14 cellular contexts compared by ENCODE assay signal in genomic region chr12:94898388-94898787, GRCh38.
DNase-seq lines count a peak whose midpoint lies in the region; ATAC-seq and TF ChIP-seq lines count a peak whose summit lies in the region.
"Had no signal": no experiment of that assay in that cellular context is flagged by ENCODE, and none has a peak within 500 bp of the region (broad histone marks: within the 10 kb centered on the region; RNA-seq: fewer than 3 reads in every experiment).

No MANE protein-coding gene starts in this region.

- no peaks in the 10 kb centered on the region for H3K9me2 ChIP-seq in PC-3 (replicated peaks; ENCODE audit: low read length)

- H3K36me3 Mint-ChIP-seq in osteocyte (ENCODE audit: unreplicated experiment) = no peaks in the 10 kb centered on the region
- H3K36me3 Mint-ChIP-seq: IgD-negative memory B cell, natural killer cell had no signal

- H3K4me3 ChIP-seq in PC-3 (ENCODE audit: low read length) (no peak overlapping the region), fibroblast of mammary gland (ENCODE audit: control insufficient read depth, low read depth, low read length) (no peak overlapping the region), esophagus squamous epithelium (no peak overlapping the region), upper lobe of left lung (no peak overlapping the region)

- no peak overlapping the region for H3K27ac Mint-ChIP-seq in osteocyte (ENCODE audit: unreplicated experiment)
- H3K27ac Mint-ChIP-seq: IgD-negative memory B cell, natural killer cell had no signal

- H3F3A ChIP-seq in PC-3 (ENCODE audit: low read length, unreplicated experiment) = no peaks in the 10 kb centered on the region

- WGBS in esophagus squamous epithelium, 2 donors = 67 to 78% methylated on average over 1 of the region's 1 CpG
- WGBS in upper lobe of left lung, 2 donors = 82 to 100% methylated on average over 1 of the region's 1 CpG

- no peak for TF ChIP-seq EP300 in upper lobe of left lung (IDR thresholded peaks at IDR 0.05)

- TF ChIP-seq CTCF in GM12872 (IDR thresholded peaks at IDR 0.05; ENCODE audit: insufficient read depth, low read depth, low read length) = peak; percentile 22; the same call in 1 of the 3 replicates
- peak; percentile 48 for TF ChIP-seq CTCF in PC-3 (conservative IDR thresholded peaks at IDR 0.05; ENCODE audit: low read depth, low read length)
- TF ChIP-seq CTCF in fibroblast of mammary gland (conservative IDR thresholded peaks at IDR 0.05; ENCODE audit: control insufficient read depth, insufficient read depth, low read depth, low read length) = peak; percentile 40
- TF ChIP-seq CTCF in osteocyte (IDR thresholded peaks at IDR 0.05) = peak; percentile 31
- TF ChIP-seq CTCF in esophagus squamous epithelium (IDR thresholded peaks at IDR 0.05) = peak in 1 of 6 experiments; percentile 21
- TF ChIP-seq CTCF in upper lobe of left lung (IDR thresholded peaks at IDR 0.05) = peak in 1 of 6 experiments; percentile 11

- no peak overlapping the region for H3K9ac ChIP-seq in PC-3 (ENCODE audit: low read length)

- H3K36me3 ChIP-seq in PC-3 (ENCODE audit: low read depth, low read length) (no peaks in the 10 kb centered on the region), esophagus squamous epithelium (no peaks in the 10 kb centered on the region), upper lobe of left lung (no peaks in the 10 kb centered on the region)

- POLR2A ChIA-PET in PC-3 (lab: Charles Lee; ENCODE audit: unreplicated experiment) = no interaction called here

- intact Hi-C loops in PC-3 (cut with micrococcal nuclease) = no loop called here
- intact Hi-C loops in esophagus squamous epithelium (cut with DNase I) = no loop called here

- H4K20me1 ChIP-seq in PC-3 (ENCODE audit: low read length) = no peaks in the 10 kb centered on the region

- no peaks in the 10 kb centered on the region for H3K4me1 Mint-ChIP-seq in osteocyte (ENCODE audit: unreplicated experiment)
- H3K4me1 Mint-ChIP-seq: natural killer cell had no signal

- H3K9me3 ChIP-seq in PC-3 (ENCODE audit: low read length) (no peaks in the 10 kb centered on the region), esophagus squamous epithelium (no peaks in the 10 kb centered on the region), upper lobe of left lung (no peaks in the 10 kb centered on the region)

- no peaks in the 10 kb centered on the region for H3K9me3 Mint-ChIP-seq in osteocyte (ENCODE audit: unreplicated experiment)
- H3K9me3 Mint-ChIP-seq: IgD-negative memory B cell, natural killer cell had no signal

- no peak for TF ChIP-seq POLR2A in esophagus squamous epithelium (IDR thresholded peaks at IDR 0.05)
- no peak for TF ChIP-seq POLR2A in upper lobe of left lung (IDR thresholded peaks at IDR 0.05)

- no TSS peak for BruUV-seq in PC-3 (replicated peaks; lab: Mats Ljungman, UMichigan)

- H2AFZ ChIP-seq in PC-3 (ENCODE audit: low read length) = no peak overlapping the region

- H3K4me2 ChIP-seq in PC-3 (ENCODE audit: low read length) = no peak overlapping the region

- H3K79me2 ChIP-seq in PC-3 (ENCODE audit: low read length) = no peaks in the 10 kb centered on the region

- ATAC-seq in PC-3 (peak; percentile 50; the same call in 1 of the 2 replicates), GM18861 (IDR thresholded peaks at IDR 0.05; ENCODE audit: unreplicated experiment) (no peak), upper lobe of left lung (ENCODE audit: low FRiP score in 2 of 2) (no peak)
- ATAC-seq: natural killer cell had no signal

- H3K27ac ChIP-seq in PC-3 (ENCODE audit: low read length) (no peak overlapping the region), esophagus squamous epithelium (no peak overlapping the region), upper lobe of left lung (no peak overlapping the region)

- H3K4me3 Mint-ChIP-seq in osteocyte (ENCODE audit: unreplicated experiment) = no peak overlapping the region
- H3K4me3 Mint-ChIP-seq: IgD-negative memory B cell, natural killer cell had no signal

- H3K27me3 ChIP-seq in PC-3 (ENCODE audit: low read length) = peaks cover 2% of the 10 kb centered on the region
- H3K27me3 ChIP-seq in esophagus squamous epithelium = no peaks in the 10 kb centered on the region
- H3K27me3 ChIP-seq in upper lobe of left lung = no peaks in the 10 kb centered on the region

- CTCF ChIA-PET in PC-3 (lab: Charles Lee) = interaction anchor here (0.6 to 0.7 kb wide), 2 partner anchors 55 to 115 kb away, joined by 3 to 4 read pairs; no protein-coding TSS in a partner anchor

- H3K27me3 Mint-ChIP-seq in osteocyte (ENCODE audit: unreplicated experiment) = peaks cover 7% of the 10 kb centered on the region
- H3K27me3 Mint-ChIP-seq: IgD-negative memory B cell had no signal

- H3K4me1 ChIP-seq in PC-3 (ENCODE audit: insufficient read depth, low read length) (no peaks in the 10 kb centered on the region), esophagus squamous epithelium (no peaks in the 10 kb centered on the region), upper lobe of left lung (no peaks in the 10 kb centered on the region)

- peak; percentile 33 for DNase-seq in PC-3
- peak; percentile 12 for DNase-seq in fibroblast of mammary gland (ENCODE audit: low read depth)
- no peak for DNase-seq in osteocyte (ENCODE audit: extremely low spot score, unreplicated experiment)
- DNase-seq in stimulated activated CD4-positive, alpha-beta T cell treated with anti-CD3 and anti-CD28 coated beads, Interleukin-15, amount 100 ng/mL, for 24 hours = no peak
- DNase-seq in esophagus squamous epithelium (lab: John Stamatoyannopoulos, UW) = no peak
- no peak for DNase-seq in upper lobe of left lung
- DNase-seq: activated CD4-positive, CD25-positive, alpha-beta regulatory T cell; activated effector memory CD4-positive, alpha-beta T cell treated with Interleukin-2 at 50 U/mL for 16 hours; DMS79 treated with DMSO at 0.1 percent for 48 hours; natural killer cell; SHP77 treated with DMSO at 0.1 percent for 48 hours had no signal

Comparison
In these comparisons a context has a peak if more than half of its experiments do, and no peak if none do; other contexts are left out.
1. DNase-seq: peak in PC-3 (single experiment) and fibroblast of mammary gland (single experiment); none in osteocyte (single experiment), stimulated activated CD4-positive, alpha-beta T cell treated with anti-CD3 and anti-CD28 coated beads, Interleukin-15, amount 100 ng/mL, for 24 hours (single experiment), esophagus squamous epithelium (single experiment) and upper lobe of left lung (0 of 2).